Comparison of ENCODE assay signal across 1 cellular context in the genomic region with DNA sequence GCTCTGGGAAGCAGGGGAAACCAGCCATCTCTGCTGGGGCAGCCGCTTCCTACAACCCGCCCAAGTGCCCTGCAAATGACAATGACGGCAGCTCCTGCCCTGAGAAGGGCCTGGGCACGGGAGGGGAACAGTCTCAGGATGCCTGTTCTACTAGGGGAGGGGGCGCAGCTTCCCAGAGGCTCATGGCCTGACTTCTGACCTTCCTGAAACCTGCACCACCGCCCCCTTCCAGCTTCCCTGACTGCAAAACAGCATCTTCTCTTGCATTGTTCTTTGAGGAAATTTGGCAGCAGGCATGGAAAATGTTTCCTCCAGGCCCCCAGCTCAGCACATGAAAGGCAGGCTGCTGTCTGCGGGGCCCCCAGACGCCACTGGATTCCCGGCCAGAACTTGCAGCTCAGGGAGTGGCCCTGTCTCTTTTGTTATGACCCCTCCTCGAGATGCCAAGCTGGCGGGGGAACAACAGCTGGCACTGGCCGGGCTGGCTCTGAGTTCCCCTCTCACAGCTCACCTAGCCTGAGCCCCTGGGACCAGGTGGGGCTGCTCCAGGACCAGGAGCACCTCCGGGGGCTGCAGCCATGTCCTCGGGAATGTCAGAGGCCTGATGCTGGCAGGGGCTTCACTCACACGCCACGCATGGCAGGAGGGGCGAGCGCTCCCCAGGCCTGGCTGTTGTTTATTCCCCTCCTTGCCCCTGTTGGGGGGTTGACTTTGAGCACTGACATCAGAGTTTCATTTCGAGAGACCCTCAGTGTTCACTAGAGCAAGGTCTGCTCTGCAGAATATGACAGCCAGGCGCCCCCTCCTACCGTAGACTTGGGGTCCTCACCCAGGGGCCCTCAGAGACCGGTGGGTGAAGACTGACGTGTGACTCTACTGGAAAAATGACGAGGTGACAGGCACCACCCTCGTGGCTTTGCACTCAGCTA.
TF ChIP-seq lines count a peak whose summit lies in the region.

No MANE protein-coding gene starts in this region.

TF ChIP-seq in HepG2, 621 proteins besides CTCF, POLR2A, EP300 and RAD21 (continued from another document):
- TF ChIP-seq, protein P1, sequence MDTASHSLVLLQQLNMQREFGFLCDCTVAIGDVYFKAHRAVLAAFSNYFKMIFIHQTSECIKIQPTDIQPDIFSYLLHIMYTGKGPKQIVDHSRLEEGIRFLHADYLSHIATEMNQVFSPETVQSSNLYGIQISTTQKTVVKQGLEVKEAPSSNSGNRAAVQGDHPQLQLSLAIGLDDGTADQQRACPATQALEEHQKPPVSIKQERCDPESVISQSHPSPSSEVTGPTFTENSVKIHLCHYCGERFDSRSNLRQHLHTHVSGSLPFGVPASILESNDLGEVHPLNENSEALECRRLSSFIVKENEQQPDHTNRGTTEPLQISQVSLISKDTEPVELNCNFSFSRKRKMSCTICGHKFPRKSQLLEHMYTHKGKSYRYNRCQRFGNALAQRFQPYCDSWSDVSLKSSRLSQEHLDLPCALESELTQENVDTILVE (CRISPR knock-in tag; IDR thresholded peaks at IDR 0.05) = no peak
- TF ChIP-seq YY1 (IDR thresholded peaks at IDR 0.05; ENCODE audit: insufficient read depth, insufficient replicate concordance, low read depth, low read length) = no peak
- no peak for TF ChIP-seq ZNF572 (CRISPR knock-in tag; IDR thresholded peaks at IDR 0.05)
- TF ChIP-seq, protein P2, sequence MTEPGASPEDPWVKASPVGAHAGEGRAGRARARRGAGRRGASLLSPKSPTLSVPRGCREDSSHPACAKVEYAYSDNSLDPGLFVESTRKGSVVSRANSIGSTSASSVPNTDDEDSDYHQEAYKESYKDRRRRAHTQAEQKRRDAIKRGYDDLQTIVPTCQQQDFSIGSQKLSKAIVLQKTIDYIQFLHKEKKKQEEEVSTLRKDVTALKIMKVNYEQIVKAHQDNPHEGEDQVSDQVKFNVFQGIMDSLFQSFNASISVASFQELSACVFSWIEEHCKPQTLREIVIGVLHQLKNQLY (CRISPR knock-in tag; IDR thresholded peaks at IDR 0.05) = no peak
- TF ChIP-seq PAF1 (CRISPR knock-in tag; IDR thresholded peaks at IDR 0.05) = no peak
- TF ChIP-seq IKZF4 (CRISPR knock-in tag; IDR thresholded peaks at IDR 0.05; ENCODE audit: borderline replicate concordance, low read depth, not compliant biosample characterization) = no peak
- TF ChIP-seq, protein P3, sequence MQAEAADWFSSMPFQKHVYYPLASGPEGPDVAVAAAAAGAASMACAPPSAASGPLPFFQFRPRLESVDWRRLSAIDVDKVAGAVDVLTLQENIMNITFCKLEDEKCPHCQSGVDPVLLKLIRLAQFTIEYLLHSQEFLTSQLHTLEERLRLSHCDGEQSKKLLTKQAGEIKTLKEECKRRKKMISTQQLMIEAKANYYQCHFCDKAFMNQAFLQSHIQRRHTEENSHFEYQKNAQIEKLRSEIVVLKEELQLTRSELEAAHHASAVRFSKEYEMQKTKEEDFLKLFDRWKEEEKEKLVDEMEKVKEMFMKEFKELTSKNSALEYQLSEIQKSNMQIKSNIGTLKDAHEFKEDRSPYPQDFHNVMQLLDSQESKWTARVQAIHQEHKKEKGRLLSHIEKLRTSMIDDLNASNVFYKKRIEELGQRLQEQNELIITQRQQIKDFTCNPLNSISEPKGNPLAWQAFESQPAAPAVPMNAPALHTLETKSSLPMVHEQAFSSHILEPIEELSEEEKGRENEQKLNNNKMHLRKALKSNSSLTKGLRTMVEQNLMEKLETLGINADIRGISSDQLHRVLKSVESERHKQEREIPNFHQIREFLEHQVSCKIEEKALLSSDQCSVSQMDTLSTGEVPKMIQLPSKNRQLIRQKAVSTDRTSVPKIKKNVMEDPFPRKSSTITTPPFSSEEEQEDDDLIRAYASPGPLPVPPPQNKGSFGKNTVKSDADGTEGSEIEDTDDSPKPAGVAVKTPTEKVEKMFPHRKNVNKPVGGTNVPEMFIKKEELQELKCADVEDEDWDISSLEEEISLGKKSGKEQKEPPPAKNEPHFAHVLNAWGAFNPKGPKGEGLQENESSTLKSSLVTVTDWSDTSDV (CRISPR knock-in tag; IDR thresholded peaks at IDR 0.05) = no peak
